8 cellular contexts compared by ENCODE assay signal in the genomic region with DNA sequence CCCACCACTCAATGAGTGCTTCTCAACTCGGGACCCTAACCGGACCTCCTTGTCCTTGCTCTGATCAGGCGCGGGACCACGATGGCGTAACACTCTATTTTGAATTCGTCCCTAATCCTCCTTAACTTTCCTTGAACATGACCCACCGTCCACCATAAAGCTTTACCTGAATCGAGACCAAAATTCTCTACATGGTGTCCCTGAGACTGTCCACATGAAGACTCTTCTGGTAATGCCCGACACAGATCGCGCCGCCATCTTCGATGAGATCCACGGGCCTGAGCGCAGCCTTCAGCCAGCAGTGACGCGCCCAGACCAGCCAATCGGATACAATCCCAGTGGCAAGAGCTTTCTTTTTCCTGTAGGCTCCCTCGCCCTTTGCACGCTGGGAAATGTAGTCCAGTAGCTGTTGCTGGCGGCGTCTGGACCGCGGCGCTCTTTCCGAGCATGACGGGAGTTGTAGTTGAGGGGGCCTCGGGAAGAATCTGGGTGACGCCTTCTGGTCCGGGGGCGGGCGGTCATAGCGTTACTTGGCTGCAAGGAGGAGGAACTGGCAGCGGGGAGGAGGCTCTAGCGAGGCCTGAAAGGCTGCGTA. TPM values are rescaled to one million over a fixed set of nuclear protein-coding genes. Genes with fewer than 3 reads are reported as not detected.
A peak's percentile ranks its signal among the peaks of the same experiment; 100 is the strongest.
DNase-seq lines count a peak whose midpoint lies in the region; ATAC-seq and TF ChIP-seq lines count a peak whose summit lies in the region.

MRPL50 (minus strand) TSS at position 284 of the 595 bp plus-strand sequence; CDS start at position 258, 26 bp downstream.
ZNF189 (plus strand) TSS at position 517 of the 595 bp plus-strand sequence. CDS start 306 bp downstream, outside the sequence.

- H3K27me3 Mint-ChIP-seq in dendritic cell treated with granulocyte-macrophage colony-stimulating factor and Interleukin-4, amounts not matched to agents 40 ng/mL and 50 ng/mL, for 4 days = no peaks in the 10 kb centered on the region

- ATAC-seq in GM19328 (IDR thresholded peaks at IDR 0.05; ENCODE audit: unreplicated experiment) = peak; percentile 97
- ATAC-seq in HG03520 (IDR thresholded peaks at IDR 0.05; ENCODE audit: unreplicated experiment) = peak; percentile 98
- ATAC-seq in left lung = peak; percentile 98

- H3K27me3 ChIP-seq in BLaER1 (no peaks in the 10 kb centered on the region), left lung (no peaks in the 10 kb centered on the region)

- intact Hi-C loops in dendritic cell treated with granulocyte-macrophage colony-stimulating factor and Interleukin-4, amounts not matched to agents 40 ng/mL and 50 ng/mL, for 4 days (cut with micrococcal nuclease) = no loop called here
- intact Hi-C loops in left lung (cut with DNase I) = no loop called here

- H3K4me1 Mint-ChIP-seq in dendritic cell treated with granulocyte-macrophage colony-stimulating factor and Interleukin-4, amounts not matched to agents 40 ng/mL and 50 ng/mL, for 4 days (ENCODE audit: low read depth) = peaks cover 52% of the 10 kb centered on the region

- peaks cover 88% of the 10 kb centered on the region for H3K36me3 Mint-ChIP-seq in dendritic cell treated with granulocyte-macrophage colony-stimulating factor and Interleukin-4, amounts not matched to agents 40 ng/mL and 50 ng/mL, for 4 days (ENCODE audit: low read depth)

- peak within 1 kb of the TSS; percentile 88 for H3K4me3 ChIP-seq in BLaER1
- H3K4me3 ChIP-seq in left lung = peak within 1 kb of the TSS; percentile 71 to 85

- H3K36me3 ChIP-seq in BLaER1 (peaks cover 67% of the 10 kb centered on the region), left lung (peaks cover 0 to 34% of the 10 kb centered on the region in 2 donors)

- H3K4me1 ChIP-seq in BLaER1 = peaks cover 34% of the 10 kb centered on the region
- H3K4me1 ChIP-seq in left lung = peaks cover 21 to 57% of the 10 kb centered on the region in 2 donors

- H3K9ac ChIP-seq in BLaER1 = peak within 1 kb of the TSS; percentile 95

- no peak for TF ChIP-seq CTCF in left lung (IDR thresholded peaks at IDR 0.05)

- DNase-seq in NCI-H69 (lab: John Stamatoyannopoulos, UW) = peak; percentile 99
- peak; percentile 94 for DNase-seq in activated CD4-positive, alpha-beta T cell treated with anti-CD3 and anti-CD28 coated beads, Interleukin-2, amount 50 U/mL, for 1 hour
- peak; percentile 99 for DNase-seq in left lung
- DNase-seq in stimulated activated CD4-positive, alpha-beta T cell treated with anti-CD3 and anti-CD28 coated beads, Interleukin-2, amount 100 ng/mL, for 48 hours = peak; percentile 84 to 88

- H3K4me3 Mint-ChIP-seq in dendritic cell treated with granulocyte-macrophage colony-stimulating factor and Interleukin-4, amounts not matched to agents 40 ng/mL and 50 ng/mL, for 4 days = peak within 1 kb of the TSS; percentile 94

- no peaks in the 10 kb centered on the region for H4K20me1 ChIP-seq in BLaER1

- H3K9me3 ChIP-seq in BLaER1 = peaks cover 51% of the 10 kb centered on the region
- peaks cover 0 to 3% of the 10 kb centered on the region in 2 donors for H3K9me3 ChIP-seq in left lung

- H3K27ac ChIP-seq in BLaER1 = peak within 1 kb of the TSS; percentile 92
- peak within 1 kb of the TSS; percentile 83 to 88 for H3K27ac ChIP-seq in left lung

- H3K9me3 Mint-ChIP-seq in dendritic cell treated with granulocyte-macrophage colony-stimulating factor and Interleukin-4, amounts not matched to agents 40 ng/mL and 50 ng/mL, for 4 days = peaks cover 50% of the 10 kb centered on the region

- H3K27ac Mint-ChIP-seq in dendritic cell treated with granulocyte-macrophage colony-stimulating factor and Interleukin-4, amounts not matched to agents 40 ng/mL and 50 ng/mL, for 4 days = peak within 1 kb of the TSS; percentile 95

- H3K4me2 ChIP-seq in BLaER1 = peak within 1 kb of the TSS; percentile 87

RNA-seq across cellular contexts. Expression of gene MRPL50, which starts in this region (rescaled TPM):
- 10 to 100 TPM; 10.2 to 11.7 TPM for total RNA-seq in left lung

RNA-seq across cellular contexts. Expression of gene ZNF189, which starts in this region (rescaled TPM):
- 10 to 100 TPM; 15.7 to 17.7 TPM for total RNA-seq in left lung

Comparison
In these comparisons a context has a peak if more than half of its experiments do, and no peak if none do; other contexts are left out.
1. Peak in every context shown above with its lines: DNase-seq, ATAC-seq, H3K4me3 ChIP-seq and H3K27ac ChIP-seq.